In genomic region chr6:41071923-41072835, GRCh38 we compare ENCODE assay signal across 1 cellular context.
TF ChIP-seq lines count a peak whose summit lies in the region.

TSS of gene OARD1 (minus strand) at chr6:41072356. CDS start at chr6:41071634, 722 bp downstream.

TF ChIP-seq in K562, 482 proteins besides CTCF, POLR2A, EP300 and RAD21 (continued from another document and continues in another):
- peak; percentile 95 for TF ChIP-seq ZBTB40 (IDR thresholded peaks at IDR 0.05)
- TF ChIP-seq ZBTB40 (CRISPR knock-in tag; IDR thresholded peaks at IDR 0.05), result no peak
- no peak for TF ChIP-seq GATA2 (CRISPR knock-in tag; IDR thresholded peaks at IDR 0.05)
- no peak for TF ChIP-seq NCOA4 (IDR thresholded peaks at IDR 0.05; ENCODE audit: partially characterized antibody)
- no peak for TF ChIP-seq ZNF3 (CRISPR knock-in tag; IDR thresholded peaks at IDR 0.05)
- TF ChIP-seq ATF4 (CRISPR knock-in tag; IDR thresholded peaks at IDR 0.05), result 0 out of 2 replicates have a peak, but pooled peaks have one; percentile 8
- no peak for TF ChIP-seq ZNF311 (CRISPR knock-in tag; IDR thresholded peaks at IDR 0.05)
- TF ChIP-seq NELFE (IDR thresholded peaks at IDR 0.05; ENCODE audit: insufficient read depth, insufficient read length), result no peak
- no peak for TF ChIP-seq ATF3 (IDR thresholded peaks at IDR 0.05)
- TF ChIP-seq ATF3 (CRISPR knock-in tag; conservative IDR thresholded peaks at IDR 0.05), result 0 out of 2 replicates have a peak, but pooled peaks have one; percentile 66
- TF ChIP-seq GTF2A2 (tag; IDR thresholded peaks at IDR 0.05), result no peak
- TF ChIP-seq ZNF695 (CRISPR knock-in tag; IDR thresholded peaks at IDR 0.05), result no peak
- peak in 2 of 3 experiments; percentile 48 to 92; a peak in 3 of 6 replicates for TF ChIP-seq ZBTB11 (CRISPR knock-in tag; IDR thresholded peaks at IDR 0.05)
- TF ChIP-seq BRD9 (IDR thresholded peaks at IDR 0.05; ENCODE audit: low read depth, partially characterized antibody), result peak; percentile 79
- TF ChIP-seq PTRF (tag; IDR thresholded peaks at IDR 0.05), result no peak
- no peak for TF ChIP-seq BDP1 (IDR thresholded peaks at IDR 0.05; ENCODE audit: insufficient read depth, insufficient read length)
- no peak for TF ChIP-seq SMARCE1 (IDR thresholded peaks at IDR 0.05)
- TF ChIP-seq HINFP (tag; conservative IDR thresholded peaks at IDR 0.05; ENCODE audit: low read depth), result no peak
- peak; percentile 74 for TF ChIP-seq FIP1L1 (IDR thresholded peaks at IDR 0.05; ENCODE audit: low read depth, low read length, poor library complexity, severe bottlenecking)
- TF ChIP-seq ZNF408 (CRISPR knock-in tag; IDR thresholded peaks at IDR 0.05; ENCODE audit: low read depth), result no peak
- no peak for TF ChIP-seq PPARD (CRISPR knock-in tag; IDR thresholded peaks at IDR 0.05)
- TF ChIP-seq THAP12 (CRISPR knock-in tag; IDR thresholded peaks at IDR 0.05), result no peak
- TF ChIP-seq ZNF124 (CRISPR knock-in tag; IDR thresholded peaks at IDR 0.05), result no peak
- peak; percentile 8; the same call in 1 of the 2 replicates for TF ChIP-seq ZNF764 (CRISPR knock-in tag; IDR thresholded peaks at IDR 0.05; ENCODE audit: low read depth)
- no peak for TF ChIP-seq ZMIZ1 (IDR thresholded peaks at IDR 0.05; ENCODE audit: low read depth in 2 of 2, low read length in 2 of 2)
- peak; percentile 67 for TF ChIP-seq RB1 (IDR thresholded peaks at IDR 0.05; ENCODE audit: low read depth)
- no peak for TF ChIP-seq SNRNP70 (optimal IDR thresholded peaks at IDR 0.05; ENCODE audit: low read depth, low read length)
- TF ChIP-seq JUND (IDR thresholded peaks at IDR 0.05; ENCODE audit: borderline replicate concordance, low read depth, low read length), result no peak
- 0 out of 3 replicates have a peak, but pooled peaks have one; percentile 35 for TF ChIP-seq JUND (tag; IDR thresholded peaks at IDR 0.05; ENCODE audit: borderline replicate concordance, low read depth, low read length)
